10 cellular contexts compared by ENCODE assay signal in the genomic region with DNA sequence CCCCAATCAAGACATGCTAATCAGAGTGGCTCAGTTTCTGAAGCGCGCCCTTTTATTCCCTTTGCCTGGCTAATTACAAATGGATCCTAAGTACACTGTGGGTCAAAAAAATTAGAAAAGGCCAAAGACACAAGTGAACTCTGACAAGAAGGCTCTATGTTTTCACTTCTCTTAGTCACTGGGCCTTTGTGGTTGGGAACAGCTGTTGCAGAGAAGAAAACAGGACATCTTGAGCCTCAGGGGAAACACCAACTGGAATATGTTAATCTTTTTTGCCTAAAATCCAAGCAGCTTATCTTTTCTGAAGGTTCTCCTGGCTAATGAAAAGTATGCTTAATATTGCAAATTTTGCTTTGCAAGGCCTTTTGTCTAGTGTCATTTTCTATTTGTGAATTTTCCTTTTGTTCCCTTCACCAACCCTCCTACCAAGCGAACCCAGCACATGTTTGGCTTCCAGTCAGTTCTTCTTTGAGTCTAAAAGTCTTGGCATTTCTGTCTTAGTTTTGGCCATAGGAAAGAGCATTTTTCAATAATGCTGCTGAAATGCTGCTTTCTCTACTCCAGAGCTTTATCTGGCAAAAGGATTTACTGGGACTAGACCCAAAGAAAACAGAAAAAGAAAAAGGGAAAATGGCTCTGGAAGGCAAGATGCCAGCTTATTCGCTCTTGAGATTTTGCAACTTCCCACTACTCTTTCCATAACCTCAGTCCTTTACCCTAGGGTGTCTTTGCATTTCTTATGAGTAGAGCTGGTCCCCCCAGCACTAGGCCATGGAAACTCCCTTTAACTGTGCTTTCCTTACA.
A peak's percentile ranks its signal among the peaks of the same experiment; 100 is the strongest.
DNase-seq lines count a peak whose midpoint lies in the region; ATAC-seq and TF ChIP-seq lines count a peak whose summit lies in the region.
"Had no signal": no experiment of that assay in that cellular context is flagged by ENCODE, and none has a peak within 500 bp of the region (broad histone marks: within the 10 kb centered on the region; RNA-seq: fewer than 3 reads in every experiment).

No MANE protein-coding gene starts in this region.

- DNase-seq in cerebellar cortex (ENCODE audit: low spot score) (peak; percentile 16), iris pigment epithelial cell (ENCODE audit: low read depth) (peak; percentile 40), BE2C (no peak)
- DNase-seq in activated naive CD4-positive, alpha-beta T cell (lab: John Stamatoyannopoulos, UW): no peak
- DNase-seq: central memory CD4-positive, alpha-beta T cell; NCI-H1436 had no signal

- no peaks in the 10 kb centered on the region for H3K27me3 ChIP-seq in skeletal muscle tissue (ENCODE audit: control insufficient read depth in 3 of 3, insufficient read depth in 3 of 3, low read length in 3 of 3)
- H3K27me3 ChIP-seq in BE2C: no peaks in the 10 kb centered on the region

- H3K27ac ChIP-seq in skeletal muscle tissue (ENCODE audit: low read depth, low read length): peak overlapping the region; percentile 37

- H3K9me3 ChIP-seq in skeletal muscle tissue (ENCODE audit: control insufficient read depth in 3 of 3, low read length in 3 of 3) (no peaks in the 10 kb centered on the region), BE2C (no peaks in the 10 kb centered on the region)

- H3K36me3 ChIP-seq in skeletal muscle tissue (ENCODE audit: control insufficient read depth in 3 of 3, insufficient read depth in 3 of 3, low read length in 3 of 3) (no peaks in the 10 kb centered on the region), BE2C (no peaks in the 10 kb centered on the region)

- peaks cover 0 to 6% (median 0%) of the 10 kb centered on the region in 3 donors for H3K4me1 ChIP-seq in skeletal muscle tissue (ENCODE audit: control insufficient read depth in 3 of 3, insufficient read depth in 3 of 3, low read length in 3 of 3)
- no peaks in the 10 kb centered on the region for H3K4me1 ChIP-seq in BE2C

- H3K9ac ChIP-seq in skeletal muscle tissue (ENCODE audit: low read depth in 1 of 3, low read length in 3 of 3): no peak overlapping the region

- H3K4me3 ChIP-seq in skeletal muscle tissue (ENCODE audit: low read length in 3 of 3) (no peak overlapping the region), BE2C (ENCODE audit: low read depth, low read length) (no peak overlapping the region)

- TF ChIP-seq CTCF in BE2C (IDR thresholded peaks at IDR 0.05; ENCODE audit: low read depth, low read length): no peak

- peak; percentile 64 for ATAC-seq in HG03432 (IDR thresholded peaks at IDR 0.05; ENCODE audit: unreplicated experiment)
- ATAC-seq in HG03439 (IDR thresholded peaks at IDR 0.05; ENCODE audit: unreplicated experiment): no peak
- ATAC-seq in HG02763 (IDR thresholded peaks at IDR 0.05; ENCODE audit: unreplicated experiment): no peak

Comparison
In these comparisons a context has a peak if more than half of its experiments do, and no peak if none do; other contexts are left out.
1. DNase-seq: peak in cerebellar cortex (single experiment) and iris pigment epithelial cell (single experiment); none in activated naive CD4-positive, alpha-beta T cell (0 of 4) and BE2C (single experiment).